Comparison of ENCODE assay signal across 1 cellular context in genomic region chr7:2518101-2518500, GRCh38.
TF ChIP-seq lines count a peak whose summit lies in the region.

No MANE protein-coding gene starts in this region.

TF ChIP-seq in GM23338, 12 proteins besides CTCF, POLR2A, EP300 and RAD21 (continued from another document):
- TF ChIP-seq ZNF462 (CRISPR knock-in tag; IDR thresholded peaks at IDR 0.05) (no peak), EZH2 (IDR thresholded peaks at IDR 0.05; ENCODE audit: low read depth, unreplicated experiment) (no peak), ZNF331 (CRISPR knock-in tag; IDR thresholded peaks at IDR 0.05; ENCODE audit: low read depth) (no peak), EZH2phosphoT487 (IDR thresholded peaks at IDR 0.05; ENCODE audit: unreplicated experiment) (no peak), CREB1 (CRISPR knock-in tag; IDR thresholded peaks at IDR 0.05; ENCODE audit: low read depth) (no peak), NANOG (IDR thresholded peaks at IDR 0.05; ENCODE audit: borderline replicate concordance) (no peak), REST (IDR thresholded peaks at IDR 0.05; ENCODE audit: unreplicated experiment) (no peak), POLR2AphosphoS5 (IDR thresholded peaks at IDR 0.05; ENCODE audit: low read depth) (no peak), STAT1 (IDR thresholded peaks at IDR 0.05; ENCODE audit: unreplicated experiment) (no peak), JUNB (IDR thresholded peaks at IDR 0.05; ENCODE audit: unreplicated experiment) (no peak), ETS1 (IDR thresholded peaks at IDR 0.05) (no peak)
